ENCODE assay signal across 8 cellular contexts in genomic region chr22:50327711-50328019, GRCh38. TPM values are rescaled to one million over a fixed set of nuclear protein-coding genes. Genes with fewer than 3 reads are reported as not detected.
DNase-seq lines count a peak whose midpoint lies in the region; TF ChIP-seq lines count a peak whose summit lies in the region.

No MANE protein-coding gene starts in this region.

- H3K14ac ChIP-seq in trophoblast cell (ENCODE audit: low read length): peak overlapping the region; percentile 98

- H4K8ac ChIP-seq in trophoblast cell (ENCODE audit: low read depth, low read length): peak overlapping the region; percentile 100

- H2BK120ac ChIP-seq in trophoblast cell (ENCODE audit: insufficient read depth, low read length, poor library complexity): no peak overlapping the region

- H3K9me3 ChIP-seq in Caco-2: no peaks in the 10 kb centered on the region
- H3K9me3 ChIP-seq in esophagus muscularis mucosa: no peaks in the 10 kb centered on the region
- no peaks in the 10 kb centered on the region for H3K9me3 ChIP-seq in trophoblast cell (ENCODE audit: insufficient read depth, low read depth, low read length)

- no peak for TF ChIP-seq CTCF in Caco-2 (IDR thresholded peaks at IDR 0.05; ENCODE audit: insufficient read depth in 1 of 2, low read depth in 1 of 2, low read length in 1 of 2, severe bottlenecking in 1 of 2, unreplicated experiment in 1 of 2)
- TF ChIP-seq CTCF in RWPE1 (conservative IDR thresholded peaks at IDR 0.05; ENCODE audit: low read depth): no peak
- TF ChIP-seq CTCF in esophagus muscularis mucosa (IDR thresholded peaks at IDR 0.05): no peak
- no peak for TF ChIP-seq CTCF in GM10248 (IDR thresholded peaks at IDR 0.05; ENCODE audit: control extremely low read depth, extremely low read depth, low read depth, missing control alignments)

- intact Hi-C loops in Caco-2 (cut with micrococcal nuclease; ENCODE audit: unreplicated experiment) (loop anchor here (5.0 kb wide), 1 partner anchor 55 kb away; the partner anchor contains the start of gene MAPK11), esophagus muscularis mucosa (cut with DNase I) (loop anchor here (2.0 to 5.0 kb wide), 2 partner anchors 19 to 35 kb away; no protein-coding TSS in a partner anchor)

- H2AFZ ChIP-seq in trophoblast cell (ENCODE audit: insufficient read depth, low read length, poor library complexity): peak overlapping the region; percentile 97

- H3K27ac ChIP-seq in RWPE1 (peak overlapping the region; percentile 84), esophagus muscularis mucosa (replicated peaks in 1 of 4) (peak overlapping the region; percentile 81 to 97 (median 93)), trophoblast cell (ENCODE audit: low read depth, low read length) (no peak overlapping the region)

- peak overlapping the region; percentile 93 for H3K4ac ChIP-seq in trophoblast cell (ENCODE audit: low read depth, low read length)

- H3K27me3 ChIP-seq in Caco-2 (replicated peaks; ENCODE audit: control insufficient read depth, insufficient read depth, low read length) (no peaks in the 10 kb centered on the region), esophagus muscularis mucosa (no peaks in the 10 kb centered on the region), trophoblast cell (ENCODE audit: insufficient read depth, low read length) (no peaks in the 10 kb centered on the region)

- WGBS in esophagus muscularis mucosa: 83% methylated on average over 22 of the region's 22 CpGs
- WGBS in trophoblast cell (ENCODE audit: extremely low coverage, insufficient coverage, insufficient read length): no CpG with 5 or more reads among the region's 22 CpGs

- H3K9ac ChIP-seq in trophoblast cell (ENCODE audit: low read length): no peak overlapping the region

- H2AK5ac ChIP-seq in trophoblast cell (ENCODE audit: low read length): peak overlapping the region; percentile 46

- peak overlapping the region; percentile 78 for H3K4me2 ChIP-seq in trophoblast cell (ENCODE audit: low read length)

- no peak overlapping the region for H3K23ac ChIP-seq in trophoblast cell (ENCODE audit: low read length)

- POLR2A ChIA-PET in Caco-2 (lab: Charles Lee): interaction anchor here (1.0 to 2.6 kb wide), 3 partner anchors 24 to 76 kb away, joined by 4 to 13 read pairs (median 9); partner anchors contain the start of gene HDAC10
- POLR2A ChIA-PET in RWPE1 (lab: Yijun Ruan, JAX; ENCODE audit: low non-redundant PET): no interaction called here
- POLR2A ChIA-PET in GM10248 (lab: Yijun Ruan, JAX): no interaction called here

- H3K4me3 ChIP-seq in Caco-2 (ENCODE audit: low read depth, low read length) (peak overlapping the region; percentile 95), esophagus muscularis mucosa (peak overlapping the region; percentile 67 to 93 (median 87)), trophoblast cell (ENCODE audit: low read depth, low read length) (peak overlapping the region; percentile 77)

- no peak for TF ChIP-seq EP300 in esophagus muscularis mucosa (IDR thresholded peaks at IDR 0.05)

- no peaks in the 10 kb centered on the region for H3K9me3 Mint-ChIP-seq in Caco-2 (ENCODE audit: unreplicated experiment)

- peaks cover 15% of the 10 kb centered on the region for H3K4me1 Mint-ChIP-seq in Caco-2 (ENCODE audit: low read depth, unreplicated experiment)

- CTCF ChIA-PET in Caco-2 (lab: Charles Lee) (interaction anchor here (1.1 to 2.0 kb wide), 4 partner anchors 14 to 30 kb away, joined by 3 to 8 read pairs (median 5); no protein-coding TSS in a partner anchor), RWPE1 (lab: Yijun Ruan, JAX) (interaction anchor here (0.6 to 1.0 kb wide), 6 partner anchors 26 to 65 kb away, joined by 3 to 6 read pairs (median 3); no protein-coding TSS in a partner anchor), GM10248 (lab: Yijun Ruan, JAX) (interaction anchor here (0.6 to 8.0 kb wide), 18 partner anchors 11 to 98 kb away, joined by 3 to 66 read pairs (median 4); partner anchors contain the start of gene HDAC10)

- TF ChIP-seq POLR2A in esophagus muscularis mucosa (IDR thresholded peaks at IDR 0.05; ENCODE audit: low read depth): no peak

- H3K27me3 Mint-ChIP-seq in Caco-2 (ENCODE audit: insufficient read depth, unreplicated experiment): no peaks in the 10 kb centered on the region

- H4K91ac ChIP-seq in trophoblast cell (ENCODE audit: low read depth, low read length): peak overlapping the region; percentile 76

- H3K18ac ChIP-seq in trophoblast cell (ENCODE audit: low read length): peak overlapping the region; percentile 97

- H3K4me3 Mint-ChIP-seq in Caco-2 (ENCODE audit: unreplicated experiment): peak overlapping the region; percentile 92

- no peak for DNase-seq in Caco-2
- no peak for DNase-seq in RWPE1 (ENCODE audit: low spot score)
- DNase-seq in esophagus muscularis mucosa (ENCODE audit: extremely low spot score): no peak
- no peak for DNase-seq in trophoblast cell
- DNase-seq in NCI-H1048 (lab: John Stamatoyannopoulos, UW): no peak
- DNase-seq in AG08396 (ENCODE audit: low spot score): no peak
- DNase-seq in medulla oblongata (ENCODE audit: extremely low spot score): no peak
- DNase-seq in GM10248 (ENCODE audit: extremely low spot score): no peak

- H3K4me1 ChIP-seq in Caco-2: no peaks in the 10 kb centered on the region; the same call in 1 of the 2 replicates
- peaks cover 14 to 23% (median 20%) of the 10 kb centered on the region in 4 donors for H3K4me1 ChIP-seq in esophagus muscularis mucosa
- H3K4me1 ChIP-seq in trophoblast cell (ENCODE audit: control insufficient read depth in 1 of 2, insufficient read depth in 2 of 2, low read length in 2 of 2): peaks cover 5 to 9% of the 10 kb centered on the region in 2 experiments

- H3K79me2 ChIP-seq in trophoblast cell (ENCODE audit: control insufficient read depth, insufficient read depth, low read length, poor library complexity): peaks cover 10% of the 10 kb centered on the region

- H3K36me3 ChIP-seq in Caco-2 (ENCODE audit: control insufficient read depth, insufficient read depth, low read length) (no peaks in the 10 kb centered on the region), esophagus muscularis mucosa (no peaks in the 10 kb centered on the region), trophoblast cell (ENCODE audit: control insufficient read depth in 1 of 2, insufficient read depth in 2 of 2, low read length in 2 of 2) (no peaks in the 10 kb centered on the region)

- peak overlapping the region; percentile 82 for H2BK5ac ChIP-seq in trophoblast cell (ENCODE audit: low read depth, low read length, poor library complexity)

- H3K36me3 Mint-ChIP-seq in Caco-2 (ENCODE audit: insufficient read depth, unreplicated experiment): no peaks in the 10 kb centered on the region

- BruUV-seq in Caco-2 (replicated peaks; lab: Mats Ljungman, UMichigan): no TSS peak

- peaks cover 11% of the 10 kb centered on the region for H3K79me1 ChIP-seq in trophoblast cell (ENCODE audit: low read length)

- H2BK12ac ChIP-seq in trophoblast cell (ENCODE audit: low read length): no peak overlapping the region

- H4K12ac ChIP-seq in trophoblast cell (ENCODE audit: low read depth, low read length): peak overlapping the region; percentile 92

- H3K27ac Mint-ChIP-seq in Caco-2 (ENCODE audit: unreplicated experiment): peak overlapping the region; percentile 84

RNA-seq across cellular contexts. Expression of gene DENND6B, which starts 0.9 kb away (rescaled TPM):
- total RNA-seq in Caco-2 (2022) (3.4 and 5.5 TPM in 2 replicates), esophagus muscularis mucosa (1 to 10 TPM; 1.7 to 3.8 (median 2.5) TPM)
- 0.97 and 1.2 TPM in 2 replicates for polyA plus RNA-seq in trophoblast cell (2013)

RNA-seq across cellular contexts. Expression of gene PPP6R2, which starts 15.5 kb away (rescaled TPM):
- total RNA-seq in Caco-2 (2022) (55.5 and 60.7 TPM in 2 replicates), esophagus muscularis mucosa (10 to 100 TPM; 57.7 to 79.4 (median 65.3) TPM)
- polyA plus RNA-seq in trophoblast cell (2013): 25.5 and 25.7 TPM in 2 replicates

RNA-seq across cellular contexts. Expression of gene PLXNB2, which starts 20.2 kb away (rescaled TPM):
- total RNA-seq in Caco-2 (2022) (260 and 262 TPM in 2 replicates), esophagus muscularis mucosa (100 to 1,000 TPM; 115 to 218 (median 154) TPM)
- polyA plus RNA-seq in trophoblast cell (2013): 61.9 and 66.1 TPM in 2 replicates

RNA-seq across cellular contexts. Expression of gene MAPK11, which starts 57.5 kb away (rescaled TPM):
- total RNA-seq in Caco-2 (2022) (1.3 and 1.4 TPM in 2 replicates), esophagus muscularis mucosa (10 to 100 TPM in 2 of 4 donors, 1 to 10 TPM in 2; 3.7 to 12.5 (median 10.1) TPM)
- polyA plus RNA-seq in trophoblast cell (2013): 0.15 and 0.29 TPM in 2 replicates
